ENCODE assay signal across 30 cellular contexts in the genomic region with DNA sequence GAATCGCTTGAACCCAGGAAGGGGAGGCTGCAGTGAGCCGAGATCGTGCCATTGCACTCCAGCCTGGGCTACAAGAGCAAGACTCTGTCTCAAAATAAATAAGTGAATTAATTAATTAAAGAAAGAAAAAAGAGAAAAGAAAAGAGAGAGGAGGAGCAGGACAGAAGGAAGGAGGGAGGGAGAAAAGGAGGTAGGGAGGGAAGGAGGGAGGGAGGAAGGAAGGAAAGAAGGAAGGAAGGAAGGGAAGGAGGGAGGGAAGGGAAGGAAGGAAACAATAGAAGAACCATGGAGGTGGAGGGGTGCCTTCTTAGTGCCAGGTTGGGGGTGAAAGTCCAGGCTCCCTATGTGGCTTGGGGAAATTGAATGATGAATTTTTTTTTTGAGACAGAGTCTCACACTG.
"Had no signal": no experiment of that assay in that cellular context is flagged by ENCODE, and none has a peak within 500 bp of the region (broad histone marks: within the 10 kb centered on the region; RNA-seq: fewer than 3 reads in every experiment).

No MANE protein-coding gene starts in this region.

- H3K4me3 ChIP-seq: ascending aorta, breast epithelium, cardiac muscle cell, esophagus muscularis mucosa, gastrocnemius medialis, heart left ventricle had no signal

- H3K36me3 ChIP-seq: ascending aorta, breast epithelium, cardiac muscle cell, esophagus muscularis mucosa, gastrocnemius medialis, heart left ventricle had no signal

- H3K9me3 ChIP-seq: ascending aorta, breast epithelium, esophagus muscularis mucosa, gastrocnemius medialis, heart left ventricle had no signal

- H3K4me1 ChIP-seq: breast epithelium had no signal

- H3K27me3 ChIP-seq: ascending aorta, breast epithelium, foreskin keratinocyte had no signal

- ATAC-seq: activated CD4-positive, alpha-beta T cell treated with anti-CD3 and anti-CD28 coated beads for 36 hours; activated CD8-positive, alpha-beta memory T cell treated with anti-CD3 and anti-CD28 coated beads, Interleukin-2, amount 10 ng/mL, durations not matched to agents 7 days and 5 days; activated CD8-positive, alpha-beta T cell treated with anti-CD3 and anti-CD28 coated beads, Interleukin-2, amount 10 ng/mL, durations not matched to agents 7 days and 5 days; activated naive CD4-positive, alpha-beta T cell treated with anti-CD3 and anti-CD28 coated beads, Interleukin-2, amount 50 U/mL, for 72 hours; effector memory CD8-positive, alpha-beta T cell; foreskin keratinocyte; gastrocnemius medialis; heart left ventricle; T-helper 17 cell had no signal

- DNase-seq: activated CD4-positive, alpha-beta memory T cell treated with anti-CD3 and anti-CD28 coated beads for 36 hours; activated CD4-positive, alpha-beta T cell treated with anti-CD3 and anti-CD28 coated beads for 36 hours; activated CD4-positive, alpha-beta T cell treated with anti-CD3 and anti-CD28 coated beads, Interleukin-2, amount 10 ng/mL, durations not matched to agents 24 days and 14 days; activated CD4-positive, CD25-positive, alpha-beta regulatory T cell; activated CD4-positive, CD25-positive, alpha-beta regulatory T cell treated with anti-CD3 and anti-CD28 coated beads, Interleukin-2, amount 50 U/mL, for 72 hours; activated CD8-positive, alpha-beta memory T cell treated with anti-CD3 and anti-CD28 coated beads, Interleukin-2, amount 10 ng/mL, durations not matched to agents 7 days and 5 days; activated CD8-positive, alpha-beta memory T cell treated with anti-CD3 and anti-CD28 coated beads, Interleukin-2, amount 50 U/mL, for 4 hours; activated CD8-positive, alpha-beta T cell treated with anti-CD3 and anti-CD28 coated beads, Interleukin-2, amount 10 ng/mL, durations not matched to agents 7 days and 5 days; activated effector memory CD4-positive, alpha-beta T cell treated with anti-CD3 and anti-CD28 coated beads, Interleukin-2, amount 50 U/mL, for 16 hours; activated naive CD4-positive, alpha-beta T cell treated with anti-CD3 and anti-CD28 coated beads for 36 hours; activated naive CD8-positive, alpha-beta T cell treated with anti-CD3 and anti-CD28 coated beads, Interleukin-2, amount 10 ng/mL, durations not matched to agents 7 days and 5 days; activated T-cell treated with anti-CD3 and anti-CD28 coated beads, Interleukin-2, amount 50 U/mL, for 1 hour; activated T-cell treated with anti-CD3 and anti-CD28 coated beads, Interleukin-2, amount 50 U/mL, for 48 hours; cortex of kidney; dermis blood vessel endothelial cell; effector CD4-positive, alpha-beta T cell; effector memory CD8-positive, alpha-beta T cell; erythroblast; foreskin keratinocyte; gastrocnemius medialis; glutamatergic neuron; heart left ventricle; T-helper 1 cell; T-helper 17 cell; T1000 had no signal

- H3K27ac ChIP-seq: ascending aorta, breast epithelium, cardiac muscle cell, esophagus muscularis mucosa, foreskin keratinocyte, gastrocnemius medialis, heart left ventricle had no signal
